ENCODE assay signal across 33 cellular contexts in genomic region chr1:147051136-147051535, GRCh38.
"Had no signal": no experiment of that assay in that cellular context is flagged by ENCODE, and none has a peak within 500 bp of the region (broad histone marks: within the 10 kb centered on the region; RNA-seq: fewer than 3 reads in every experiment).

No MANE protein-coding gene starts in this region.

- H3K27ac Mint-ChIP-seq: activated naive CD4-positive, alpha-beta T cell treated with anti-CD3 and anti-CD28 coated beads for 36 hours; activated naive CD4-positive, alpha-beta T cell treated with anti-CD3 and anti-CD28 coated beads, Interleukin-2, amount 10 ng/mL, durations not matched to agents 7 days and 5 days; activated naive CD4-positive, alpha-beta T cell treated with anti-CD3 and anti-CD28 coated beads, Interleukin-2, amount 50 U/mL, for 24 hours; activated naive CD4-positive, alpha-beta T cell treated with anti-CD3 and anti-CD28 coated beads, Interleukin-2, amount 50 U/mL, for 72 hours; activated naive CD8-positive, alpha-beta T cell; activated naive CD8-positive, alpha-beta T cell treated with anti-CD3 and anti-CD28 coated beads for 36 hours; activated T-cell treated with anti-CD3 and anti-CD28 coated beads, Interleukin-2, amount 50 U/mL, for 24 hours; activated T-cell treated with anti-CD3 and anti-CD28 coated beads, Interleukin-2, amount 50 U/mL, for 72 hours; activated T-helper 1 cell treated with anti-CD3 and anti-CD28 coated beads, Interleukin-12 subunit alpha, Interleukin-12 subunit beta, Interleukin-2, Interleukin-4 antibody, amounts not matched to agents 30 ng/mL and 10 ng/mL and 1 ng/mL, durations not matched to agents 14 hours and 24 hours and 36 hours; activated T-helper 17 cell treated with anti-CD3 and anti-CD28 coated beads, Interleukin-2, amount 50 U/mL, for 72 hours; activated T-helper 2 cell treated with anti-CD3 and anti-CD28 coated beads, Interferon-gamma antibody, Interleukin-2, Interleukin-4, amounts not matched to agents 10 μg/mL and 5 μg/mL and 100 μg/mL, durations not matched to agents 14 hours and 24 hours and 36 hours; brain had no signal

- H3K4me1 Mint-ChIP-seq: brain had no signal

- H3K36me3 Mint-ChIP-seq: activated naive CD4-positive, alpha-beta T cell treated with anti-CD3 and anti-CD28 coated beads, Interleukin-2, amount 50 U/mL, for 24 hours; activated naive CD4-positive, alpha-beta T cell treated with anti-CD3 and anti-CD28 coated beads, Interleukin-2, amount 50 U/mL, for 72 hours; activated naive CD8-positive, alpha-beta T cell treated with anti-CD3 and anti-CD28 coated beads for 36 hours; brain had no signal

- H3K27me3 Mint-ChIP-seq: central memory CD8-positive, alpha-beta T cell had no signal

- H3K4me3 Mint-ChIP-seq: activated naive CD4-positive, alpha-beta T cell treated with anti-CD3 and anti-CD28 coated beads for 36 hours; activated naive CD4-positive, alpha-beta T cell treated with anti-CD3 and anti-CD28 coated beads, Interleukin-2, amount 10 ng/mL, durations not matched to agents 7 days and 5 days; activated naive CD4-positive, alpha-beta T cell treated with anti-CD3 and anti-CD28 coated beads, Interleukin-2, amount 50 U/mL, for 24 hours; activated naive CD8-positive, alpha-beta T cell; activated naive CD8-positive, alpha-beta T cell treated with anti-CD3 and anti-CD28 coated beads for 36 hours; activated T-cell treated with anti-CD3 and anti-CD28 coated beads, Interleukin-2, amount 50 U/mL, for 24 hours; activated T-cell treated with anti-CD3 and anti-CD28 coated beads, Interleukin-2, amount 50 U/mL, for 4 hours; activated T-cell treated with anti-CD3 and anti-CD28 coated beads, Interleukin-2, amount 50 U/mL, for 72 hours; activated T-helper 1 cell treated with anti-CD3 and anti-CD28 coated beads, Interleukin-12 subunit alpha, Interleukin-12 subunit beta, Interleukin-2, Interleukin-4 antibody, amounts not matched to agents 30 ng/mL and 10 ng/mL and 1 ng/mL, durations not matched to agents 14 hours and 24 hours and 36 hours; activated T-helper 17 cell treated with anti-CD3 and anti-CD28 coated beads, Interleukin-2, amount 50 U/mL, for 72 hours; brain; central memory CD8-positive, alpha-beta T cell had no signal

- DNase-seq: activated effector memory CD4-positive, alpha-beta T cell treated with anti-CD3 and anti-CD28 coated beads, Interleukin-2, amount 50 U/mL, for 16 hours; activated effector memory CD4-positive, alpha-beta T cell treated with Interleukin-2 at 50 U/mL for 16 hours; activated gamma-delta T cell; activated gamma-delta T cell treated with Interleukin-2 at 50 U/mL for 16 hours; activated naive CD4-positive, alpha-beta T cell; activated naive CD4-positive, alpha-beta T cell treated with anti-CD3 and anti-CD28 coated beads for 36 hours; activated naive CD4-positive, alpha-beta T cell treated with anti-CD3 and anti-CD28 coated beads, Interleukin-2, amount 10 ng/mL, durations not matched to agents 7 days and 5 days; activated naive CD4-positive, alpha-beta T cell treated with anti-CD3 and anti-CD28 coated beads, Interleukin-2, amount 50 U/mL, for 16 hours; activated naive CD4-positive, alpha-beta T cell treated with Interleukin-2 at 50 U/mL for 16 hours; activated naive CD8-positive, alpha-beta T cell treated with anti-CD3 and anti-CD28 coated beads for 36 hours; activated T-cell treated with anti-CD3 and anti-CD28 coated beads, Interleukin-2, amount 50 U/mL, for 1 hour; activated T-cell treated with anti-CD3 and anti-CD28 coated beads, Interleukin-2, amount 50 U/mL, for 24 hours; activated T-cell treated with anti-CD3 and anti-CD28 coated beads, Interleukin-2, amount 50 U/mL, for 4 hours; activated T-cell treated with anti-CD3 and anti-CD28 coated beads, Interleukin-2, amount 50 U/mL, for 48 hours; activated T-cell treated with anti-CD3 and anti-CD28 coated beads, Interleukin-2, amount 50 U/mL, for 72 hours; adrenal gland; amniotic stem cell; amygdala; anterior cingulate cortex; aorta; body of pancreas; brain microvascular endothelial cell; caudate nucleus; central memory CD4-positive, alpha-beta T cell; cerebellar nuclear complex had no signal

- ATAC-seq: activated naive CD4-positive, alpha-beta T cell treated with anti-CD3 and anti-CD28 coated beads, Interleukin-2, amount 50 U/mL, for 72 hours; activated T-cell treated with anti-CD3 and anti-CD28 coated beads, Interleukin-2, amount 50 U/mL, for 4 hours; activated T-cell treated with anti-CD3 and anti-CD28 coated beads, Interleukin-2, amount 50 U/mL, for 72 hours; activated T-helper 17 cell treated with anti-CD3 and anti-CD28 coated beads, Interleukin-2, amount 50 U/mL, for 72 hours; body of pancreas had no signal

- H3K9me3 Mint-ChIP-seq: activated naive CD4-positive, alpha-beta T cell treated with anti-CD3 and anti-CD28 coated beads for 36 hours; activated naive CD4-positive, alpha-beta T cell treated with anti-CD3 and anti-CD28 coated beads, Interleukin-2, amount 50 U/mL, for 24 hours; activated naive CD4-positive, alpha-beta T cell treated with anti-CD3 and anti-CD28 coated beads, Interleukin-2, amount 50 U/mL, for 72 hours; activated naive CD8-positive, alpha-beta T cell treated with anti-CD3 and anti-CD28 coated beads for 36 hours; activated T-cell treated with anti-CD3 and anti-CD28 coated beads, Interleukin-2, amount 50 U/mL, for 24 hours; activated T-cell treated with anti-CD3 and anti-CD28 coated beads, Interleukin-2, amount 50 U/mL, for 4 hours; activated T-cell treated with anti-CD3 and anti-CD28 coated beads, Interleukin-2, amount 50 U/mL, for 72 hours; activated T-helper 1 cell treated with anti-CD3 and anti-CD28 coated beads, Interleukin-12 subunit alpha, Interleukin-12 subunit beta, Interleukin-2, Interleukin-4 antibody, amounts not matched to agents 30 ng/mL and 10 ng/mL and 1 ng/mL, durations not matched to agents 14 hours and 24 hours and 36 hours; activated T-helper 17 cell treated with anti-CD3 and anti-CD28 coated beads, Interleukin-2, amount 50 U/mL, for 72 hours; activated T-helper 2 cell treated with anti-CD3 and anti-CD28 coated beads, Interferon-gamma antibody, Interleukin-2, Interleukin-4, amounts not matched to agents 10 μg/mL and 5 μg/mL and 100 μg/mL, durations not matched to agents 14 hours and 24 hours and 36 hours; brain; central memory CD8-positive, alpha-beta T cell had no signal
